ENCODE assay signal across 8 cellular contexts in the genomic region with DNA sequence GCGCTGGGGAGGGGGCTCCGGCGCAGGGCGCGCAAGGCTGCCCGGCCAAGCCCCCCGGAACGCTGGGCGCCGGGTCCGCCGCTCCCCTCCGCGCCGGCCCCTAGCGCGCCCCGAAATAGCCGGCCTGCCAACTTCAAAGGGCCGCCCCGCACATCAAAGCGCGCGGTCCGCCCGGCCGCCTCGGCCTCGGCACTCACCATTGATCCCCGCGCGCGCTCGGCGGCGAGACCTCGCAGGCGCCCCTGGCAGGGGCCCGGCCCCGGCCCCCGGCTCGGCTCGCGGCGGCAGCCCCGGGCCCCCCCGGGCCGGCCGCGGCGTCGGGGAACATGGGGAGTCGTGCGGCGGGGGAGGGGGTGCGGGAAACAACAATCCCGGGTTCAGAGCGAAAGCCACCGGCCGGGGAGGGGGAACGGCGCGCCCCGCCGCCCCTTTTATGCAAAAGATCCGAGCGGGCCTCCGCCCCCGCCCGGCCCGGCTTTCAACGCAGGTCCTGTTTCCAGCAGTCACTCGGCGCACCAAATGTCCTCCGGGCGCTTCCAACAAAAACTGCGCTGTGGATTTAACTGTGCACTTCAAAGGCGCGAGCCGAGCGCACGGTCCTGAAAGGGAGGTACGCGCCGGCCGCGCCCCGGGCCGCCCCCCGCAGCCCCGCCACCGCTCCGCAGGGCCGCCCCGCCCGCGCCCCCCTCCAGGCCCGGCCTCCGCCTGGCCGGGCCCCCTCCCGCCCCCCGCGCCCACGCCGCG. TPM values are rescaled to one million over a fixed set of nuclear protein-coding genes. Genes with fewer than 3 reads are reported as not detected.
DNase-seq lines count a peak whose midpoint lies in the region; ATAC-seq and TF ChIP-seq lines count a peak whose summit lies in the region.

No MANE protein-coding gene starts in this region.

- peaks cover 3% of the 10 kb centered on the region; the same call in 1 of the 2 replicates for H3K9me3 ChIP-seq in BE2C
- no peaks in the 10 kb centered on the region for H3K9me3 ChIP-seq in MM.1S (replicated peaks; ENCODE audit: insufficient read depth, low read length)
- H3K9me3 ChIP-seq in tibial artery, result no peaks in the 10 kb centered on the region

- no peaks in the 10 kb centered on the region; the same call in 1 of the 2 replicates for H3K79me2 ChIP-seq in MM.1S (ENCODE audit: low read length)

- no peaks in the 10 kb centered on the region for H4K20me1 ChIP-seq in MM.1S (ENCODE audit: insufficient read depth, low read length)

- H3F3A ChIP-seq in MM.1S (ENCODE audit: insufficient read depth, low read length), result peaks cover 8% of the 10 kb centered on the region; the same call in 1 of the 2 replicates

- peak; percentile 78 for DNase-seq in BE2C
- peak; percentile 88 for DNase-seq in MM.1S
- DNase-seq in T follicular helper cell (ENCODE audit: low read depth), result peak; percentile 73
- peak; percentile 88 for DNase-seq in amniotic epithelial cell (ENCODE audit: low read depth)
- DNase-seq in left cardiac atrium, result peak; percentile 90
- peak; percentile 51 to 95 (median 76) for DNase-seq in posterior cingulate gyrus
- peak; percentile 87 to 92 for DNase-seq in tibial artery

- H3K4me3 ChIP-seq in BE2C (ENCODE audit: low read depth, low read length) (peak overlapping the region; percentile 66), MM.1S (ENCODE audit: low read length) (peak overlapping the region; percentile 85), tibial artery (peak overlapping the region; percentile 87 to 94)

- intact Hi-C loops in left cardiac atrium (cut with DNase I), result no loop called here
- intact Hi-C loops in posterior cingulate gyrus (cut with DNase I), result no loop called here
- intact Hi-C loops in tibial artery (cut with DNase I; ENCODE audit: low total_unique reads), result loop anchor here (5.0 kb wide), 1 partner anchor 222 kb away; no protein-coding TSS in a partner anchor

- peak overlapping the region; percentile 91 for H3K9ac ChIP-seq in MM.1S (ENCODE audit: low read length)

- peak; percentile 34 for ATAC-seq in GM21447 (IDR thresholded peaks at IDR 0.05; ENCODE audit: unreplicated experiment)
- peak; percentile 15 to 33 for ATAC-seq in left cardiac atrium

- no peaks in the 10 kb centered on the region for H3K9me2 ChIP-seq in MM.1S (replicated peaks; ENCODE audit: insufficient read depth, low read length)

- no peaks in the 10 kb centered on the region for H3K4me1 ChIP-seq in BE2C
- peaks cover 46% of the 10 kb centered on the region for H3K4me1 ChIP-seq in MM.1S (ENCODE audit: low read length)
- peaks cover 0 to 39% (median 13%) of the 10 kb centered on the region in 4 donors for H3K4me1 ChIP-seq in tibial artery

- peak overlapping the region; percentile 96 for H3K27ac ChIP-seq in MM.1S (ENCODE audit: low read length)
- peak overlapping the region; percentile 89 to 91 for H3K27ac ChIP-seq in tibial artery

- TF ChIP-seq CTCF in BE2C (IDR thresholded peaks at IDR 0.05; ENCODE audit: low read depth, low read length), result no peak
- TF ChIP-seq CTCF in MM.1S (IDR thresholded peaks at IDR 0.05; ENCODE audit: low read length), result no peak
- TF ChIP-seq CTCF in tibial artery (IDR thresholded peaks at IDR 0.05), result no peak

- H3K36me3 ChIP-seq in BE2C, result no peaks in the 10 kb centered on the region
- H3K36me3 ChIP-seq in MM.1S (replicated peaks; ENCODE audit: insufficient read depth, low read length), result no peaks in the 10 kb centered on the region
- peaks cover 0 to 4% (median 0%) of the 10 kb centered on the region in 3 donors for H3K36me3 ChIP-seq in tibial artery

- H2AFZ ChIP-seq in MM.1S (ENCODE audit: low read length), result 0 out of 2 replicates have a peak overlapping the region, but pooled peaks have one; percentile 66

- H3K27me3 ChIP-seq in BE2C (peaks cover 46% of the 10 kb centered on the region), MM.1S (replicated peaks; ENCODE audit: insufficient read depth, low read length) (no peaks in the 10 kb centered on the region), tibial artery (no peaks in the 10 kb centered on the region)

- no peak overlapping the region; the same call in 1 of the 2 replicates for H3K4me2 ChIP-seq in MM.1S (ENCODE audit: low read depth, low read length)

RNA-seq across cellular contexts. Expression of a gene that starts 0.6 kb away (rescaled TPM):
- polyA plus RNA-seq in BE2C (2012; ENCODE audit: insufficient read depth, insufficient read length, low read depth), result 1.0 TPM
- total RNA-seq in left cardiac atrium, result 10 to 100 TPM; 16.4 to 28.5 TPM

Comparison
In these comparisons a context has a peak if more than half of its experiments do, and no peak if none do; other contexts are left out.
1. Peak in every context shown above with its lines: DNase-seq, ATAC-seq, H3K4me3 ChIP-seq and H3K27ac ChIP-seq.